8 cellular contexts compared by ENCODE assay signal in genomic region chr12:96719671-96720362, GRCh38.
DNase-seq lines count a peak whose midpoint lies in the region; ATAC-seq and TF ChIP-seq lines count a peak whose summit lies in the region.

No MANE protein-coding gene starts in this region.

- no peaks in the 10 kb centered on the region for H3K36me3 Mint-ChIP-seq in activated CD4-positive, alpha-beta T cell treated with anti-CD3 and anti-CD28 coated beads for 36 hours (ENCODE audit: low read depth)
- no peaks in the 10 kb centered on the region for H3K36me3 Mint-ChIP-seq in T-cell
- no peaks in the 10 kb centered on the region for H3K36me3 Mint-ChIP-seq in stimulated activated effector memory CD8-positive, alpha-beta T cell treated with anti-CD3 and anti-CD28 coated beads, Interleukin-12 subunit alpha, Interleukin-12 subunit beta, amount 100 ng/mL, for 72 hours

- CTCF ChIA-PET in activated CD4-positive, alpha-beta T cell treated with anti-CD3 and anti-CD28 coated beads for 36 hours (lab: Charles Lee): interaction anchor here (0.6 to 1.0 kb wide), 2 partner anchors 142 to 504 kb away, joined by 3 read pairs; no protein-coding TSS in a partner anchor
- CTCF ChIA-PET in T-cell (lab: Charles Lee): interaction anchor here in 1 of 2 donors (0.5 to 0.6 kb wide), 2 partner anchors 277 to 1868 kb away, joined by 3 to 6 read pairs; no protein-coding TSS in a partner anchor

- intact Hi-C loops in activated CD4-positive, alpha-beta T cell treated with anti-CD3 and anti-CD28 coated beads for 36 hours (cut with DNase I, micrococcal nuclease): loop anchor here (2.0 to 5.0 kb wide), 3 partner anchors 141 to 187 kb away; partner anchors contain the start of gene NEDD1 (in 2 of the 2)

- H3K4me3 Mint-ChIP-seq in activated CD4-positive, alpha-beta T cell treated with anti-CD3 and anti-CD28 coated beads for 36 hours: peak overlapping the region; percentile 75
- peak overlapping the region; percentile 88 to 93 (median 91) for H3K4me3 Mint-ChIP-seq in T-cell
- H3K4me3 Mint-ChIP-seq in stimulated activated effector memory CD8-positive, alpha-beta T cell treated with anti-CD3 and anti-CD28 coated beads, Interleukin-12 subunit alpha, Interleukin-12 subunit beta, amount 100 ng/mL, for 72 hours: peak overlapping the region; percentile 73

- H3K27ac Mint-ChIP-seq in activated CD4-positive, alpha-beta T cell treated with anti-CD3 and anti-CD28 coated beads for 36 hours: peak overlapping the region; percentile 91
- H3K27ac Mint-ChIP-seq in T-cell: peak overlapping the region; percentile 95 to 97
- H3K27ac Mint-ChIP-seq in stimulated activated effector memory CD8-positive, alpha-beta T cell treated with anti-CD3 and anti-CD28 coated beads, Interleukin-12 subunit alpha, Interleukin-12 subunit beta, amount 100 ng/mL, for 72 hours: peak overlapping the region; percentile 87

- peaks cover 9% of the 10 kb centered on the region for H3K4me1 Mint-ChIP-seq in activated CD4-positive, alpha-beta T cell treated with anti-CD3 and anti-CD28 coated beads for 36 hours
- peaks cover 7 to 15% (median 15%) of the 10 kb centered on the region in 3 donors for H3K4me1 Mint-ChIP-seq in T-cell
- no peaks in the 10 kb centered on the region for H3K4me1 Mint-ChIP-seq in stimulated activated effector memory CD8-positive, alpha-beta T cell treated with anti-CD3 and anti-CD28 coated beads, Interleukin-12 subunit alpha, Interleukin-12 subunit beta, amount 100 ng/mL, for 72 hours

- DNase-seq in activated CD4-positive, alpha-beta T cell treated with anti-CD3 and anti-CD28 coated beads for 36 hours: peak; percentile 45
- DNase-seq in activated CD4-positive, alpha-beta T cell treated with anti-CD3 and anti-CD28 coated beads, Interleukin-2, amount 50 U/mL, for 1 hour: no peak
- DNase-seq in LHCN-M2 (ENCODE audit: low read depth) (peak; percentile 62), T-cell (peak in 8 of 34 experiments; percentile 4 to 27 (median 16)), fibroblast of the aortic adventitia (ENCODE audit: low read depth) (peak; percentile 25), D341Med (ENCODE audit: low spot score) (no peak)
- DNase-seq in stimulated activated effector memory CD8-positive, alpha-beta T cell treated with anti-CD3 and anti-CD28 coated beads, Interleukin-12 subunit alpha, Interleukin-12 subunit beta, amount 100 ng/mL, for 72 hours (ENCODE audit: low spot score in 2 of 2): no peak

- H3K4me3 ChIP-seq in fibroblast of the aortic adventitia (ENCODE audit: low read depth, low read length): peak overlapping the region; percentile 50

- H3K9me3 Mint-ChIP-seq in activated CD4-positive, alpha-beta T cell treated with anti-CD3 and anti-CD28 coated beads for 36 hours (ENCODE audit: low read depth): no peaks in the 10 kb centered on the region
- no peaks in the 10 kb centered on the region for H3K9me3 Mint-ChIP-seq in T-cell
- no peaks in the 10 kb centered on the region for H3K9me3 Mint-ChIP-seq in stimulated activated effector memory CD8-positive, alpha-beta T cell treated with anti-CD3 and anti-CD28 coated beads, Interleukin-12 subunit alpha, Interleukin-12 subunit beta, amount 100 ng/mL, for 72 hours

- POLR2A ChIA-PET in activated CD4-positive, alpha-beta T cell treated with anti-CD3 and anti-CD28 coated beads for 36 hours (lab: Charles Lee): no interaction called here
- POLR2A ChIA-PET in T-cell (lab: Charles Lee): no interaction called here

- TF ChIP-seq CTCF in fibroblast of the aortic adventitia (IDR thresholded peaks at IDR 0.05; ENCODE audit: insufficient read depth, low read length): no peak

- no peaks in the 10 kb centered on the region for H3K27me3 Mint-ChIP-seq in activated CD4-positive, alpha-beta T cell treated with anti-CD3 and anti-CD28 coated beads for 36 hours
- H3K27me3 Mint-ChIP-seq in T-cell: no peaks in the 10 kb centered on the region

- ATAC-seq in activated CD4-positive, alpha-beta T cell treated with anti-CD3 and anti-CD28 coated beads for 36 hours: peak; percentile 86
- ATAC-seq in GM21737 (IDR thresholded peaks at IDR 0.05; ENCODE audit: unreplicated experiment): peak; percentile 96
- peak; percentile 52 to 67 (median 60) for ATAC-seq in T-cell (replicated peaks in 1 of 4)
- ATAC-seq in stimulated activated effector memory CD8-positive, alpha-beta T cell treated with anti-CD3 and anti-CD28 coated beads, Interleukin-12 subunit alpha, Interleukin-12 subunit beta, amount 100 ng/mL, for 72 hours: peak; percentile 82

Comparison
In these comparisons a context has a peak if more than half of its experiments do, and no peak if none do; other contexts are left out.
1. DNase-seq: peak in activated CD4-positive, alpha-beta T cell treated with anti-CD3 and anti-CD28 coated beads for 36 hours (single experiment), LHCN-M2 (single experiment) and fibroblast of the aortic adventitia (single experiment); none in activated CD4-positive, alpha-beta T cell treated with anti-CD3 and anti-CD28 coated beads, Interleukin-2, amount 50 U/mL, for 1 hour (single experiment), stimulated activated effector memory CD8-positive, alpha-beta T cell treated with anti-CD3 and anti-CD28 coated beads, Interleukin-12 subunit alpha, Interleukin-12 subunit beta, amount 100 ng/mL, for 72 hours (0 of 2) and D341Med (single experiment).
2. Peak in every context shown above with its lines, with median percentiles within 50 percentile points of each other: ATAC-seq, H3K27ac Mint-ChIP-seq and H3K4me3 Mint-ChIP-seq.